ENCODE assay signal across 20 cellular contexts in the genomic region with DNA sequence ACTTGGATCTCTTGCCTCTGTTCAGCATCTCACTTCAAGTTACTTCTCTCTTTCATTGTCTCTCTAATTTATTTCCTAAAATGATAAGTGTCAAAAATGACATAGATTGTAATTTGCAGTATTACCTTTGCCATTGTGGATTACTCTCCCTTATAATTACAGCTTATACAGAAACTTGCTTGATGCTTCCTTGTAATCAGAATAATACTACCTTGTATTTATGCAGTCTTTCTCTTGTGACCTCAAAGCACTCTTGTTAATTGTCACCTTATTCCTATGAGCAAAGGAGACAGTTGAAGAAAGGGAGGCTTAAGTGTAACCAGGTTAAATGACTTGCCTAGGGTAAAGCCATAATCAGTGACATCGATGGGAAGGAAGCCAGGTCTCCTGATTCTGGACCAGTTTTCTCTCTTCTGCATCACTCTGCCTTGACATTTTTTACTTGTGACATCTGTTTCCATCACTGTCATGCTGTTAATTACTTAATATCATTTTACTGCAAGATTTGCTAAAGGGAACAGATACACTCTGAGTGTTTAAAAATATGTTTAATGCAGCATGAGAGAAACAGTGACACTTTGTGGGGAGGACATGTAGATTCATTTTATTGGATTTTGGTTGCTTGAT.
A peak's percentile ranks its signal among the peaks of the same experiment; 100 is the strongest.
DNase-seq lines count a peak whose midpoint lies in the region; ATAC-seq and TF ChIP-seq lines count a peak whose summit lies in the region.
"Had no signal": no experiment of that assay in that cellular context is flagged by ENCODE, and none has a peak within 500 bp of the region (broad histone marks: within the 10 kb centered on the region; RNA-seq: fewer than 3 reads in every experiment).

No MANE protein-coding gene starts in this region.

- H3K9ac ChIP-seq in SK-N-SH, result no peak overlapping the region
- H3K9ac ChIP-seq: BLaER1 treated with 17β-estradiol and CSF1 and Interleukin-3, amounts not matched to agents 10 nM and 100 nM had no signal

- H3K9me3 ChIP-seq in SK-N-SH, result no peaks in the 10 kb centered on the region
- H3K9me3 ChIP-seq: BLaER1 treated with 17β-estradiol and CSF1 and Interleukin-3, amounts not matched to agents 10 nM and 100 nM had no signal

- H4K20me1 ChIP-seq in SK-N-SH (ENCODE audit: insufficient read depth), result no peaks in the 10 kb centered on the region
- H4K20me1 ChIP-seq: BLaER1 treated with 17β-estradiol and CSF1 and Interleukin-3, amounts not matched to agents 10 nM and 100 nM had no signal

- WGBS in SK-N-SH (ENCODE audit: low lambda C conversion rate), result 5% methylated on average over 1 of the region's 1 CpG

- no peak overlapping the region for H3K4me3 ChIP-seq in SK-N-SH (ENCODE audit: low read depth in 2 of 2, low read length in 1 of 2)
- H3K4me3 ChIP-seq: BLaER1 treated with 17β-estradiol and CSF1 and Interleukin-3, amounts not matched to agents 10 nM and 100 nM; GM12878 had no signal

- peaks cover 0 to 13% of the 10 kb centered on the region in 2 experiments; a peak in 2 of 4 replicates for H3K4me1 ChIP-seq in SK-N-SH (ENCODE audit: control insufficient read depth in 1 of 2, insufficient read depth in 2 of 2, low read depth in 1 of 2, low read length in 1 of 2)
- H3K4me1 ChIP-seq: BLaER1 treated with 17β-estradiol and CSF1 and Interleukin-3, amounts not matched to agents 10 nM and 100 nM had no signal

- POLR2A ChIA-PET in SK-N-SH (lab: Yijun Ruan, JAX), result no interaction called here

- no peaks in the 10 kb centered on the region for H3K9me2 ChIP-seq in SK-N-SH

- TF ChIP-seq CTCF in SK-N-SH (IDR thresholded peaks at IDR 0.05), result no peak

- H3F3A ChIP-seq in SK-N-SH (replicated peaks; ENCODE audit: insufficient read depth), result no peaks in the 10 kb centered on the region

- H3K27ac ChIP-seq in SK-N-SH (ENCODE audit: low read depth in 2 of 2, low read length in 1 of 2), result peak overlapping the region in 1 of 2 experiments; percentile 78; a peak in 2 of 4 replicates
- H3K27ac ChIP-seq: BLaER1 treated with 17β-estradiol and CSF1 and Interleukin-3, amounts not matched to agents 10 nM and 100 nM; HL-60 had no signal

- DNase-seq in SK-N-SH (peak; percentile 16), NCI-H2171 (lab: John Stamatoyannopoulos, UW) (peak; percentile 35), NCI-H69 (lab: John Stamatoyannopoulos, UW) (peak; percentile 72), foreskin melanocyte (no peak), T-helper 9 cell (no peak)
- DNase-seq: 8988T; CD8-positive, alpha-beta memory T cell; COR-L47; DMS 273 treated with DMSO at 0.1 percent for 48 hours; DMS53; DND-41; EL; GOT3; H7 had no signal

- CTCF ChIA-PET in SK-N-SH (lab: Yijun Ruan, JAX), result interaction anchor here (0.7 to 1.4 kb wide), 3 partner anchors 61 to 788 kb away, joined by 3 read pairs; no protein-coding TSS in a partner anchor

- H3K27me3 ChIP-seq in SK-N-SH (ENCODE audit: insufficient read depth), result no peaks in the 10 kb centered on the region
- H3K27me3 ChIP-seq: BLaER1 treated with 17β-estradiol and CSF1 and Interleukin-3, amounts not matched to agents 10 nM and 100 nM had no signal

- H3K79me2 ChIP-seq in SK-N-SH (ENCODE audit: insufficient read depth), result no peaks in the 10 kb centered on the region

- no peaks in the 10 kb centered on the region for H3K36me3 ChIP-seq in SK-N-SH (replicated peaks in 1 of 2; ENCODE audit: control insufficient read depth in 1 of 2, insufficient read depth in 2 of 2, low read length in 1 of 2)
- H3K36me3 ChIP-seq: BLaER1 treated with 17β-estradiol and CSF1 and Interleukin-3, amounts not matched to agents 10 nM and 100 nM had no signal

- peak in 1 of 2 experiments; percentile 86; a peak in 2 of 4 replicates for TF ChIP-seq EP300 in SK-N-SH (IDR thresholded peaks at IDR 0.05; ENCODE audit: borderline replicate concordance in 1 of 2, low read depth in 1 of 2, low read length in 1 of 2)

- ATAC-seq in SK-N-SH treated with all-trans-retinoic acid at 6 μM for 48 hours (no peak), HG03460 (IDR thresholded peaks at IDR 0.05; ENCODE audit: unreplicated experiment) (no peak)
- ATAC-seq: GM12878, HCT116 had no signal

- no peak overlapping the region for H3K4me2 ChIP-seq in SK-N-SH
- H3K4me2 ChIP-seq: BLaER1 treated with 17β-estradiol and CSF1 and Interleukin-3, amounts not matched to agents 10 nM and 100 nM had no signal

- TF ChIP-seq RAD21 in SK-N-SH (IDR thresholded peaks at IDR 0.05; ENCODE audit: low read length), result peak; percentile 48

- H2AFZ ChIP-seq in SK-N-SH (ENCODE audit: low read depth), result no peak overlapping the region

TF ChIP-seq in SK-N-SH, 30 proteins besides CTCF, POLR2A, EP300 and RAD21:
- TF ChIP-seq CHD2 (IDR thresholded peaks at IDR 0.05; ENCODE audit: low read length, partially characterized antibody) (peak; percentile 41), SMC3 (IDR thresholded peaks at IDR 0.05; ENCODE audit: low read depth, low read length) (no peak), TAF1 (IDR thresholded peaks at IDR 0.05; ENCODE audit: borderline replicate concordance, low read depth, low read length) (no peak), RCOR1 (IDR thresholded peaks at IDR 0.05; ENCODE audit: low read length) (peak; percentile 63; the same call in 1 of the 2 replicates), GATA2 (CRISPR knock-in tag; IDR thresholded peaks at IDR 0.05) (peak; percentile 85), FOXJ3 (CRISPR knock-in tag; IDR thresholded peaks at IDR 0.05) (peak; percentile 64; the same call in 1 of the 2 replicates), MXI1 (IDR thresholded peaks at IDR 0.05; ENCODE audit: low read depth, low read length) (peak; percentile 46; the same call in 1 of the 2 replicates)

TF ChIP-seq in SK-N-SH treated with all-trans-retinoic acid at 6 μM for 48 hours, 23 proteins besides CTCF, POLR2A, EP300 and RAD21:
- TF ChIP-seq ZNF8 (CRISPR knock-in tag; IDR thresholded peaks at IDR 0.05) (no peak), BACH2 (CRISPR knock-in tag; IDR thresholded peaks at IDR 0.05; ENCODE audit: borderline replicate concordance) (no peak), TOX (CRISPR knock-in tag; IDR thresholded peaks at IDR 0.05; ENCODE audit: borderline replicate concordance) (no peak), SNAI2 (CRISPR knock-in tag; IDR thresholded peaks at IDR 0.05) (no peak), ZFP3 (CRISPR knock-in tag; IDR thresholded peaks at IDR 0.05) (no peak), ZNF565 (CRISPR knock-in tag; conservative IDR thresholded peaks at IDR 0.05; ENCODE audit: low read depth) (no peak), OSR1 (CRISPR knock-in tag; IDR thresholded peaks at IDR 0.05) (no peak), TCF4 (CRISPR knock-in tag; IDR thresholded peaks at IDR 0.05; ENCODE audit: borderline replicate concordance) (no peak), ZFP30 (CRISPR knock-in tag; IDR thresholded peaks at IDR 0.05) (no peak)
- TF ChIP-seq, protein P1, sequence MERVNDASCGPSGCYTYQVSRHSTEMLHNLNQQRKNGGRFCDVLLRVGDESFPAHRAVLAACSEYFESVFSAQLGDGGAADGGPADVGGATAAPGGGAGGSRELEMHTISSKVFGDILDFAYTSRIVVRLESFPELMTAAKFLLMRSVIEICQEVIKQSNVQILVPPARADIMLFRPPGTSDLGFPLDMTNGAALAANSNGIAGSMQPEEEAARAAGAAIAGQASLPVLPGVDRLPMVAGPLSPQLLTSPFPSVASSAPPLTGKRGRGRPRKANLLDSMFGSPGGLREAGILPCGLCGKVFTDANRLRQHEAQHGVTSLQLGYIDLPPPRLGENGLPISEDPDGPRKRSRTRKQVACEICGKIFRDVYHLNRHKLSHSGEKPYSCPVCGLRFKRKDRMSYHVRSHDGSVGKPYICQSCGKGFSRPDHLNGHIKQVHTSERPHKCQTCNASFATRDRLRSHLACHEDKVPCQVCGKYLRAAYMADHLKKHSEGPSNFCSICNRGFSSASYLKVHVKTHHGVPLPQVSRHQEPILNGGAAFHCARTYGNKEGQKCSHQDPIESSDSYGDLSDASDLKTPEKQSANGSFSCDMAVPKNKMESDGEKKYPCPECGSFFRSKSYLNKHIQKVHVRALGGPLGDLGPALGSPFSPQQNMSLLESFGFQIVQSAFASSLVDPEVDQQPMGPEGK (CRISPR knock-in tag; IDR thresholded peaks at IDR 0.05; ENCODE audit: borderline replicate concordance), result no peak
- TF ChIP-seq, protein P2, sequence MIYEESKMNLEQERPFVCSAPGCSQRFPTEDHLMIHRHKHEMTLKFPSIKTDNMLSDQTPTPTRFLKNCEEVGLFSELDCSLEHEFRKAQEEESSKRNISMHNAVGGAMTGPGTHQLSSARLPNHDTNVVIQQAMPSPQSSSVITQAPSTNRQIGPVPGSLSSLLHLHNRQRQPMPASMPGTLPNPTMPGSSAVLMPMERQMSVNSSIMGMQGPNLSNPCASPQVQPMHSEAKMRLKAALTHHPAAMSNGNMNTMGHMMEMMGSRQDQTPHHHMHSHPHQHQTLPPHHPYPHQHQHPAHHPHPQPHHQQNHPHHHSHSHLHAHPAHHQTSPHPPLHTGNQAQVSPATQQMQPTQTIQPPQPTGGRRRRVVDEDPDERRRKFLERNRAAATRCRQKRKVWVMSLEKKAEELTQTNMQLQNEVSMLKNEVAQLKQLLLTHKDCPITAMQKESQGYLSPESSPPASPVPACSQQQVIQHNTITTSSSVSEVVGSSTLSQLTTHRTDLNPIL (CRISPR knock-in tag; IDR thresholded peaks at IDR 0.05; ENCODE audit: low read depth), result no peak
- TF ChIP-seq, protein P3, sequence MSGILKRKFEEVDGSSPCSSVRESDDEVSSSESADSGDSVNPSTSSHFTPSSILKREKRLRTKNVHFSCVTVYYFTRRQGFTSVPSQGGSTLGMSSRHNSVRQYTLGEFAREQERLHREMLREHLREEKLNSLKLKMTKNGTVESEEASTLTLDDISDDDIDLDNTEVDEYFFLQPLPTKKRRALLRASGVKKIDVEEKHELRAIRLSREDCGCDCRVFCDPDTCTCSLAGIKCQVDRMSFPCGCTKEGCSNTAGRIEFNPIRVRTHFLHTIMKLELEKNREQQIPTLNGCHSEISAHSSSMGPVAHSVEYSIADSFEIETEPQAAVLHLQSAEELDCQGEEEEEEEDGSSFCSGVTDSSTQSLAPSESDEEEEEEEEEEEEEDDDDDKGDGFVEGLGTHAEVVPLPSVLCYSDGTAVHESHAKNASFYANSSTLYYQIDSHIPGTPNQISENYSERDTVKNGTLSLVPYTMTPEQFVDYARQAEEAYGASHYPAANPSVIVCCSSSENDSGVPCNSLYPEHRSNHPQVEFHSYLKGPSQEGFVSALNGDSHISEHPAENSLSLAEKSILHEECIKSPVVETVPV (CRISPR knock-in tag; IDR thresholded peaks at IDR 0.05), result no peak

Comparison
In these comparisons a context has a peak if more than half of its experiments do, and no peak if none do; other contexts are left out.
1. DNase-seq: peak in SK-N-SH (single experiment), NCI-H2171 (single experiment) and NCI-H69 (single experiment); none in foreskin melanocyte (single experiment) and T-helper 9 cell (single experiment).